Comparison of ENCODE assay signal across 8 cellular contexts in the genomic region with DNA sequence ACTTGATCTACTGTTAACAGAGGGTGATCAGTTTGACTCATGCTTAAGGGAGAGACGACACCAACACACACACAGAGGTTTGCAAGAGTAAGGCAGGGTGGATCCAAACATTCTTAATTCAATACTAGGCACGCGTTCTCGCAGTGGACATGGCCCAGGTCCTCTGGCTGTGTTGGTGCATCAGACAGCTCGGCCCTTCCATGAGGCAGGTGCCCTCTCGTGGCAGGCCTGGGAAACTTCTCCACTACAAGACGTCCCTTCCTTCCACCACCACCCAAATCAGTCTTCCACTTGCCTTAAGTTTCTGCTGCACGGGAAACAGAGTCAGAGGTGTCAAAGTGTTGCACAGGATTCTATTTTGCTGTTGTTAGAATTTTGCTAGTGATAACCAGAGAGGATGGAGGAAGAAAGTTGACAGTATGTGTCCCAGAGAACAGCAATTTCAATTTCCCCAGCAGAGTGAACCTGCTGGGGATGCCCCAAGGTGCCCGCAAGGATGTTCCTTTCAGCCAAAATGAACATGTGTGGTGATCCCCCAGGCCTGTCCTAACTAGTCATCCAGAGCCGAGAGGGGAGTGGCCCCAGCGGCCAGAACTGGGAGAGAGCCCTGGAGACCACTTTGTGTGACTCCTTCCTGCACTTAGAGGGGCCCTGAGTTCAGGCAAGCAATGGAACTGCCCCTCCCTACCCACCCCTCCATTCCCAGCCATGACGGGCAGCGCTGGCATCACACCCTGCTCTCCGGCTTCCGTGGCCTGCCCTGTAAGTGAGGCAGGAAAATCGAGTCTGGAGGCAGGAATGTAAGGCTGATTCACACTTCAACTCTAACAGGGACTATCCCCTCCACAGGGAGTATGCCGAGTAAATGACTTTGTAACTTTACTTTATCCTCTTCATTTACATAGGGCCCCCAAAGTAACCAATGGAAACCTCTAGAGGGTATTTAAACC. TPM values are rescaled to one million over a fixed set of nuclear protein-coding genes. Genes with fewer than 3 reads are reported as not detected.
A peak's percentile ranks its signal among the peaks of the same experiment; 100 is the strongest.
DNase-seq lines count a peak whose midpoint lies in the region; ATAC-seq and TF ChIP-seq lines count a peak whose summit lies in the region.

No MANE protein-coding gene starts in this region.

- H3K4me1 ChIP-seq in esophagus squamous epithelium = peaks cover 0 to 30% (median 11%) of the 10 kb centered on the region in 3 donors

- ATAC-seq in HG02642 (IDR thresholded peaks at IDR 0.05; ENCODE audit: poor library complexity, unreplicated experiment) = peak; percentile 60
- ATAC-seq in stimulated activated naive CD8-positive, alpha-beta T cell treated with anti-CD3 and anti-CD28 coated beads, Interleukin-15, amount 100 ng/mL, for 72 hours = peak; percentile 84

- peaks cover 22% of the 10 kb centered on the region for H3K9me3 Mint-ChIP-seq in nephron progenitor cell
- H3K9me3 Mint-ChIP-seq in stimulated activated naive CD8-positive, alpha-beta T cell treated with anti-CD3 and anti-CD28 coated beads, Interleukin-15, amount 100 ng/mL, for 72 hours = peaks cover 7 to 8% of the 10 kb centered on the region in 2 donors

- peak overlapping the region in 3 of 4 donors; percentile 41 to 63 (median 50) for H3K27ac ChIP-seq in esophagus squamous epithelium

- no peaks in the 10 kb centered on the region for H3K27me3 ChIP-seq in esophagus squamous epithelium

- 10 to 13% methylated on average over 10 to 14 of the region's 17 CpGs for WGBS in esophagus squamous epithelium, 2 donors

- intact Hi-C loops in esophagus squamous epithelium (cut with DNase I) = loop anchor here (10.0 kb wide), 1 partner anchor 176 kb away; no protein-coding TSS in a partner anchor

- peaks cover 8% of the 10 kb centered on the region for H3K36me3 Mint-ChIP-seq in nephron progenitor cell (ENCODE audit: low read depth)

- peaks cover 3% of the 10 kb centered on the region for H3K27me3 Mint-ChIP-seq in nephron progenitor cell (ENCODE audit: low read depth, poor library complexity)
- no peaks in the 10 kb centered on the region for H3K27me3 Mint-ChIP-seq in stimulated activated naive CD8-positive, alpha-beta T cell treated with anti-CD3 and anti-CD28 coated beads, Interleukin-15, amount 100 ng/mL, for 72 hours

- peak; percentile 80 for DNase-seq in EL
- DNase-seq in NOMO-1 treated with dmso at 0.1 percent for 144 hours (lab: John Stamatoyannopoulos, UW; ENCODE audit: unreplicated experiment) = peak; percentile 4
- DNase-seq in activated T-cell treated with anti-CD3 and anti-CD28 coated beads for 4 hours = peak; percentile 30
- DNase-seq in esophagus squamous epithelium (lab: John Stamatoyannopoulos, UW) = no peak
- DNase-seq in nephron progenitor cell = peak; percentile 67
- DNase-seq in stimulated activated naive CD8-positive, alpha-beta T cell treated with anti-CD3 and anti-CD28 coated beads, Interleukin-15, amount 100 ng/mL, for 72 hours = peak; percentile 41 to 49
- DNase-seq in cortex of kidney (lab: John Stamatoyannopoulos, UW) = no peak

- H3K9me3 ChIP-seq in esophagus squamous epithelium = no peaks in the 10 kb centered on the region

- peaks cover 9 to 42% (median 15%) of the 10 kb centered on the region in 3 donors for H3K36me3 ChIP-seq in esophagus squamous epithelium

- H3K4me3 Mint-ChIP-seq in nephron progenitor cell = no peak overlapping the region
- H3K4me3 Mint-ChIP-seq in stimulated activated naive CD8-positive, alpha-beta T cell treated with anti-CD3 and anti-CD28 coated beads, Interleukin-15, amount 100 ng/mL, for 72 hours = no peak overlapping the region

- TF ChIP-seq CTCF in esophagus squamous epithelium (IDR thresholded peaks at IDR 0.05) (peak; percentile 67 to 84 (median 76)), nephron progenitor cell (IDR thresholded peaks at IDR 0.05) (peak; percentile 70)

- no peak overlapping the region for H3K27ac Mint-ChIP-seq in nephron progenitor cell
- peak overlapping the region in 1 of 2 donors; percentile 34 for H3K27ac Mint-ChIP-seq in stimulated activated naive CD8-positive, alpha-beta T cell treated with anti-CD3 and anti-CD28 coated beads, Interleukin-15, amount 100 ng/mL, for 72 hours

- H3K4me1 Mint-ChIP-seq in nephron progenitor cell = peaks cover 33% of the 10 kb centered on the region
- H3K4me1 Mint-ChIP-seq in stimulated activated naive CD8-positive, alpha-beta T cell treated with anti-CD3 and anti-CD28 coated beads, Interleukin-15, amount 100 ng/mL, for 72 hours = no peaks in the 10 kb centered on the region

- no peak overlapping the region for H3K4me3 ChIP-seq in esophagus squamous epithelium

- no peak for TF ChIP-seq POLR2A in esophagus squamous epithelium (IDR thresholded peaks at IDR 0.05)

RNA-seq across cellular contexts. Expression of a gene that starts 34.8 kb away (rescaled TPM):
- 10 to 100 TPM; 29.7 to 90.2 (median 40.9) TPM for total RNA-seq in esophagus squamous epithelium

RNA-seq across cellular contexts. Expression of a gene that starts 47.1 kb away (rescaled TPM):
- 10 to 100 TPM; 12.2 to 50.5 (median 29.2) TPM for total RNA-seq in esophagus squamous epithelium

Comparison
In these comparisons a context has a peak if more than half of its experiments do, and no peak if none do; other contexts are left out.
1. DNase-seq: peak in EL (single experiment), NOMO-1 treated with dmso at 0.1 percent for 144 hours (single experiment), activated T-cell treated with anti-CD3 and anti-CD28 coated beads for 4 hours (single experiment), nephron progenitor cell (single experiment) and stimulated activated naive CD8-positive, alpha-beta T cell treated with anti-CD3 and anti-CD28 coated beads, Interleukin-15, amount 100 ng/mL, for 72 hours (2 of 2); none in esophagus squamous epithelium (single experiment) and cortex of kidney (single experiment).